In genomic region chr11:129995163-129995562, GRCh38 we compare ENCODE assay signal across 20 cellular contexts.
"Had no signal": no experiment of that assay in that cellular context is flagged by ENCODE, and none has a peak within 500 bp of the region (broad histone marks: within the 10 kb centered on the region; RNA-seq: fewer than 3 reads in every experiment).

No MANE protein-coding gene starts in this region.

- ATAC-seq: heart right ventricle, left lung, lower lobe of right lung had no signal

- H3K27me3 ChIP-seq: dorsolateral prefrontal cortex, heart right ventricle, left lung, neutrophil, sigmoid colon, stomach had no signal

- H3K4me3 ChIP-seq: dorsolateral prefrontal cortex, heart right ventricle, left lung, lower lobe of right lung, sigmoid colon, skin epidermis, stomach, thoracic aorta had no signal

- H3K27ac Mint-ChIP-seq: memory B cell had no signal

- H3K27me3 Mint-ChIP-seq: memory B cell had no signal

- H3K36me3 ChIP-seq: heart right ventricle, left lung, lower lobe of right lung, neutrophil, sigmoid colon, stomach, thoracic aorta had no signal

- H3K4me3 Mint-ChIP-seq: memory B cell, nephron had no signal

- H3K9me3 ChIP-seq: heart right ventricle, left lung, lower lobe of right lung, neutrophil, sigmoid colon, stomach, thoracic aorta had no signal

- H3K27ac ChIP-seq: dorsolateral prefrontal cortex, left lung, lower lobe of right lung, neutrophil, skin epidermis, thoracic aorta had no signal

- H3K9me3 Mint-ChIP-seq: memory B cell, nephron had no signal

- DNase-seq: cortex of kidney; dorsolateral prefrontal cortex; effector CD8-positive, alpha-beta T cell; heart right ventricle; islet precursor cell; left lung; lower lobe of right lung; midbrain; sigmoid colon; stimulated activated CD4-positive, alpha-beta T cell treated with anti-CD3 and anti-CD28 coated beads, Interleukin-2, amount 100 ng/mL, for 24 hours; stimulated activated CD4-positive, alpha-beta T cell treated with anti-CD3 and anti-CD28 coated beads, Interleukin-4, amount 100 ng/mL, for 4 hours; stimulated activated naive CD4-positive, alpha-beta T cell; stomach; substantia nigra; trophoblast cell had no signal
